20 cellular contexts compared by ENCODE assay signal in the genomic region with DNA sequence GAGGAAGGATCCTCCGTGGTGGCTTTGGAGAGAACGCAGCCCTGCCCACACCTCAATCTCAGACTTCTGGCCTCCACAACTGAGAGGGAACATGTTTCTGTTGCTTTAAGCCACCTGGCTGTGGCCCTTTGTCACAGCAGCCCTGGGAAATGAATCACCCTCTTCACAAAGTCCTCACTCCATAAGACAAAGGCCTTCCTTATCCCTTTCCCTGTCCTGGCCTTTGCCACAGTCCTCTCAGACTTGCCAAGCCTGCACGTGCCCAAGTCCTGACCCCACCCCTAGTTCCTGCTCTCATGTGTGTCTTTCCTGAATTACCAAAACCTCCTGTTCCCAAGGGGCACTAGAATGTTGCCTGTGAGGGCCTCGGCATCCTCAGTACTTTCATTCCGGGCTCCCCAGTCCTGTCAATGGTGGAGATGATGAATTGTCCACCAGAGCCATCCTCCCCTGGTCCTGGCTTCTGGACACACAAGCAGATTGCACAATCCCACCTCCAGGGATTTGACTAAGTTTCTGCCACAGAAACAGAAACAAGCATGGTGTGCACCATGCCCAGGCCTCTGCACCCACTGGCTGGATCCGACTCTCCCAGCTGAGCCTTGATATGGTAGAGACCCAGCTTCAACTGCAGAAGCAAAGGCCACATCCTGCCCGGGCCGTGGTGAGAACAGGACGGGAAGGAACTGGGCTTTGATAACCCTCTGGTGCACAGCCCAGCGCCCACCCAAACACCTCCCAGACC.
A peak's percentile ranks its signal among the peaks of the same experiment; 100 is the strongest.
DNase-seq lines count a peak whose midpoint lies in the region; ATAC-seq and TF ChIP-seq lines count a peak whose summit lies in the region.
"Had no signal": no experiment of that assay in that cellular context is flagged by ENCODE, and none has a peak within 500 bp of the region (broad histone marks: within the 10 kb centered on the region; RNA-seq: fewer than 3 reads in every experiment).

No MANE protein-coding gene starts in this region.

- POLR2A ChIA-PET in AG04450 (lab: Yijun Ruan, JAX): no interaction called here
- POLR2A ChIA-PET in HCT116 (lab: Charles Lee): no interaction called here

- H3K9me2 ChIP-seq in HCT116 (ENCODE audit: insufficient read depth): no peaks in the 10 kb centered on the region

- BruUV-seq in HCT116 (replicated peaks; lab: Mats Ljungman, UMichigan): no TSS peak

- RAD21 ChIA-PET in HCT116 (lab: Charles Lee; ENCODE audit: low non-redundant PET in 1 of 2, low total read pairs in 2 of 2, uncharacterized antibody in 2 of 2, unreplicated experiment in 2 of 2): no interaction called here

- H3K4me2 ChIP-seq in HCT116 (ENCODE audit: low read length): no peak overlapping the region; the same call in 1 of the 2 replicates

- H4K20me1 ChIP-seq in HCT116 (ENCODE audit: insufficient read depth): no peaks in the 10 kb centered on the region

- H3K9ac ChIP-seq in HCT116 (ENCODE audit: low read length): no peak overlapping the region

- no peak overlapping the region for H2AFZ ChIP-seq in HCT116 (ENCODE audit: low read depth, low read length, poor library complexity, severe bottlenecking)

- TF ChIP-seq CTCF in AG04450 (IDR thresholded peaks at IDR 0.05; ENCODE audit: low read depth, low read length): peak; percentile 17; the same call in 1 of the 2 replicates
- peak in 1 of 3 experiments; percentile 27; a peak in 1 of 6 replicates for TF ChIP-seq CTCF in HCT116 (IDR thresholded peaks at IDR 0.05 in 2 of 3, conservative IDR thresholded peaks at IDR 0.05 in 1 of 3; ENCODE audit: borderline replicate concordance in 1 of 3, insufficient read depth in 1 of 3, low read depth in 2 of 3, low read length in 2 of 3)
- no peak for TF ChIP-seq CTCF in body of pancreas (IDR thresholded peaks at IDR 0.05)
- no peak for TF ChIP-seq CTCF in left lung (IDR thresholded peaks at IDR 0.05)

- intact Hi-C loops in HCT116 (cut with micrococcal nuclease): no loop called here
- intact Hi-C loops in body of pancreas (cut with DNase I): no loop called here
- intact Hi-C loops in left lung (cut with DNase I): no loop called here

- no peaks in the 10 kb centered on the region; the same call in 1 of the 2 replicates for H3K9me3 ChIP-seq in AG04450 (ENCODE audit: control insufficient read depth, insufficient read depth, low read length)
- no peaks in the 10 kb centered on the region for H3K9me3 ChIP-seq in HCT116 (ENCODE audit: control insufficient read depth in 1 of 2, insufficient read depth in 1 of 2, low read depth in 1 of 2, low read length in 2 of 2)
- no peaks in the 10 kb centered on the region for H3K9me3 ChIP-seq in body of pancreas
- no peaks in the 10 kb centered on the region for H3K9me3 ChIP-seq in left lung
- H3K9me3 ChIP-seq: ascending aorta, HAP-1, lower lobe of right lung had no signal

- H3K36me3 ChIP-seq in HCT116 (ENCODE audit: control insufficient read depth in 1 of 2, insufficient read depth in 2 of 2, low read length in 2 of 2) (no peaks in the 10 kb centered on the region), body of pancreas (replicated peaks in 1 of 2; ENCODE audit: insufficient read depth in 1 of 2, low read depth in 2 of 2) (no peaks in the 10 kb centered on the region), left lung (no peaks in the 10 kb centered on the region)
- H3K36me3 ChIP-seq: ascending aorta, HAP-1, lower lobe of right lung had no signal

- H3K4me3 ChIP-seq in AG04450 (ENCODE audit: low read depth, low read length): no peak overlapping the region
- no peak overlapping the region for H3K4me3 ChIP-seq in HCT116 (replicated peaks in 1 of 2; ENCODE audit: low read depth in 1 of 2, low read length in 2 of 2)
- no peak overlapping the region for H3K4me3 ChIP-seq in body of pancreas
- no peak overlapping the region for H3K4me3 ChIP-seq in left lung
- H3K4me3 ChIP-seq: ascending aorta, HAP-1, lower lobe of right lung had no signal

- peak; percentile 22; the same call in 1 of the 2 replicates for ATAC-seq in HCT116
- peak; percentile 30 for ATAC-seq in body of pancreas
- peak; percentile 34 for ATAC-seq in left lung
- no peak for ATAC-seq in HG03025 (IDR thresholded peaks at IDR 0.05; ENCODE audit: low FRiP score, unreplicated experiment)
- ATAC-seq: lower lobe of right lung had no signal

- no peak for TF ChIP-seq POLR2A in HCT116 (IDR thresholded peaks at IDR 0.05; ENCODE audit: borderline replicate concordance, extremely low read depth, insufficient read depth, insufficient read length)
- no peak for TF ChIP-seq POLR2A in body of pancreas (IDR thresholded peaks at IDR 0.05)

- H3K4me1 ChIP-seq in HCT116 (ENCODE audit: control insufficient read depth in 1 of 2, insufficient read depth in 2 of 2, low read length in 2 of 2) (no peaks in the 10 kb centered on the region; a peak in 1 of 4 replicates), body of pancreas (no peaks in the 10 kb centered on the region), left lung (no peaks in the 10 kb centered on the region)
- H3K4me1 ChIP-seq: ascending aorta, HAP-1, lower lobe of right lung had no signal

- CTCF ChIA-PET in AG04450 (lab: Charles Lee) (interaction anchor here (1.0 to 1.5 kb wide), 2 partner anchors 10 to 203 kb away, joined by 3 to 4 read pairs; no protein-coding TSS in a partner anchor), HCT116 (lab: Charles Lee) (no interaction called here)

- 61 to 67% methylated on average over 10 of the region's 10 CpGs for WGBS in body of pancreas, 2 donors

- no peak for DNase-seq in AG04450 (ENCODE audit: low read depth, low spot score)
- no peak for DNase-seq in HCT116 (ENCODE audit: low read depth, low spot score)
- DNase-seq in body of pancreas: no peak
- DNase-seq in left lung: no peak
- no peak for DNase-seq in GDM1 (lab: John Stamatoyannopoulos, UW)
- no peak for DNase-seq in NCI-H1417 (lab: John Stamatoyannopoulos, UW)
- DNase-seq in GM03348 (ENCODE audit: low spot score): no peak
- DNase-seq: activated CD4-positive, alpha-beta T cell treated with anti-CD3 and anti-CD28 coated beads for 1 hour; activated CD8-positive, alpha-beta memory T cell treated with anti-CD3 and anti-CD28 coated beads for 24 hours; activated T-cell treated with anti-CD3 and anti-CD28 coated beads, Interleukin-2, amount 50 U/mL, for 48 hours; effector memory CD4-positive, alpha-beta T cell; immature natural killer cell; lower lobe of right lung; MM.1S; NCI-H2171; NCI-H524 treated with DMSO at 0.1 percent for 48 hours; nucleus accumbens had no signal

- H3K27ac ChIP-seq in AG04450 (ENCODE audit: low read depth, low read length) (no peak overlapping the region), HCT116 (ENCODE audit: low read depth, low read length) (no peak overlapping the region), body of pancreas (no peak overlapping the region), left lung (no peak overlapping the region)
- H3K27ac ChIP-seq: ascending aorta, lower lobe of right lung had no signal

- H3K27me3 ChIP-seq in AG04450 (ENCODE audit: control insufficient read depth, insufficient read depth, low read length): no peaks in the 10 kb centered on the region
- no peaks in the 10 kb centered on the region for H3K27me3 ChIP-seq in HCT116 (ENCODE audit: insufficient read depth, low read length)
- no peaks in the 10 kb centered on the region for H3K27me3 ChIP-seq in body of pancreas
- H3K27me3 ChIP-seq in left lung: peaks cover 0 to 19% of the 10 kb centered on the region in 2 donors
- H3K27me3 ChIP-seq: ascending aorta had no signal

- TF ChIP-seq RAD21 in HCT116 (IDR thresholded peaks at IDR 0.05; ENCODE audit: low read depth): no peak

- H3K79me2 ChIP-seq in HCT116 (ENCODE audit: insufficient read depth, low read length): no peaks in the 10 kb centered on the region

TF ChIP-seq in HCT116, 20 proteins besides CTCF, POLR2A, EP300 and RAD21 (continues in another document):
- TF ChIP-seq ZBTB33 (IDR thresholded peaks at IDR 0.05; ENCODE audit: extremely low read depth, insufficient replicate concordance, low read length) (no peak), CBX3 (IDR thresholded peaks at IDR 0.05; ENCODE audit: low read depth) (no peak), FOSL1 (IDR thresholded peaks at IDR 0.05; ENCODE audit: low read depth) (no peak), SIN3A (IDR thresholded peaks at IDR 0.05; ENCODE audit: low read depth) (no peak), ZFX (IDR thresholded peaks at IDR 0.05) (no peak), SP1 (IDR thresholded peaks at IDR 0.05; ENCODE audit: low read depth) (no peak), EZH2phosphoT487 (IDR thresholded peaks at IDR 0.05; ENCODE audit: borderline replicate concordance) (no peak)
